Comparison of ENCODE assay signal across 8 cellular contexts in genomic region chr16:30396627-30397026, GRCh38. TPM values are rescaled to one million over a fixed set of nuclear protein-coding genes. Genes with fewer than 3 reads are reported as not detected.
A peak's percentile ranks its signal among the peaks of the same experiment; 100 is the strongest.
DNase-seq lines count a peak whose midpoint lies in the region; ATAC-seq, FAIRE-seq and TF ChIP-seq lines count a peak whose summit lies in the region.
"Not testable (repeated sequence)": the region's sequence is repeated elsewhere in the genome, so short reads cannot be mapped to it uniquely, and the experiment has no call there.
"Had no signal": no experiment of that assay in that cellular context is flagged by ENCODE, and none has a peak within 500 bp of the region (broad histone marks: within the 10 kb centered on the region; RNA-seq: fewer than 3 reads in every experiment).

No MANE protein-coding gene starts in this region.

- not testable (repeated sequence) for H3K9me3 Mint-ChIP-seq in activated CD4-positive, alpha-beta T cell treated with anti-CD3 and anti-CD28 coated beads, Interleukin-2, amount 10 ng/mL, durations not matched to agents 7 days and 5 days; central memory CD8-positive, alpha-beta T cell

- not testable (repeated sequence) for H3K36me3 ChIP-seq in Loucy (ENCODE audit: insufficient read depth, low read length); keratinocyte (ENCODE audit: control insufficient read depth in 2 of 2, extremely low read depth in 1 of 2, insufficient read depth in 2 of 2, low read length in 2 of 2)
- peaks cover 16% of the 10 kb centered on the region for H3K36me3 ChIP-seq in skeletal muscle satellite cell (ENCODE audit: insufficient read depth, low read length)

- H3K4me1 ChIP-seq in Loucy (ENCODE audit: insufficient read depth, low read length, poor library complexity, severe bottlenecking) (peaks cover 55% of the 10 kb centered on the region), keratinocyte (ENCODE audit: control insufficient read depth, extremely low read depth, insufficient read depth, low read length) (peaks cover 12% of the 10 kb centered on the region), skeletal muscle satellite cell (ENCODE audit: control insufficient read depth, insufficient read depth, low read length) (peaks cover 21% of the 10 kb centered on the region)

- not testable (repeated sequence) for H3K9me3 ChIP-seq in Loucy (ENCODE audit: insufficient read depth, low read depth, low read length); keratinocyte (ENCODE audit: control insufficient read depth, low read depth, low read length); skeletal muscle satellite cell (replicated peaks; ENCODE audit: low read length)

- H3K4me3 Mint-ChIP-seq in activated CD4-positive, alpha-beta T cell treated with anti-CD3 and anti-CD28 coated beads, Interleukin-2, amount 10 ng/mL, durations not matched to agents 7 days and 5 days = peak overlapping the region; percentile 95
- peak overlapping the region; percentile 81 for H3K4me3 Mint-ChIP-seq in central memory CD8-positive, alpha-beta T cell

- TF ChIP-seq CTCF in C4-2B (conservative IDR thresholded peaks at IDR 0.05); Loucy (conservative IDR thresholded peaks at IDR 0.05; ENCODE audit: low read length); keratinocyte (optimal IDR thresholded peaks at IDR 0.05 in 1 of 3, IDR thresholded peaks at IDR 0.05 in 1 of 3, conservative IDR thresholded peaks at IDR 0.05 in 1 of 3; ENCODE audit: extremely low read depth in 1 of 3, insufficient read depth in 2 of 3, low read length in 3 of 3): not testable (repeated sequence)

- H3K4me2 ChIP-seq in Loucy (ENCODE audit: low read depth, low read length, poor library complexity, severe bottlenecking) (peak overlapping the region; percentile 100), keratinocyte (ENCODE audit: control insufficient read depth, extremely low read depth, insufficient read depth, low read depth, low read length) (peak overlapping the region; percentile 84), skeletal muscle satellite cell (ENCODE audit: low read length) (peak overlapping the region; percentile 92)

- not testable (repeated sequence) for H3K27me3 Mint-ChIP-seq in activated CD4-positive, alpha-beta T cell treated with anti-CD3 and anti-CD28 coated beads, Interleukin-2, amount 10 ng/mL, durations not matched to agents 7 days and 5 days; central memory CD8-positive, alpha-beta T cell

- not testable (repeated sequence) for ATAC-seq in central memory CD8-positive, alpha-beta T cell (replicated peaks; ENCODE audit: extremely low read depth, poor library complexity, severe bottlenecking)

- CTCF ChIA-PET in activated CD4-positive, alpha-beta T cell treated with anti-CD3 and anti-CD28 coated beads, Interleukin-2, amount 10 ng/mL, durations not matched to agents 7 days and 5 days (lab: Charles Lee) = interaction anchor here (0.6 to 2.6 kb wide), 7 partner anchors 12 to 272 kb away, joined by 3 to 24 read pairs (median 5); partner anchors contain the start of genes MYL11, SEPTIN1, TBC1D10B and ZNF771

- H3K27me3 ChIP-seq in Loucy (ENCODE audit: insufficient read depth, low read length, poor library complexity, severe bottlenecking); keratinocyte (ENCODE audit: control insufficient read depth, extremely low read depth, insufficient read depth, low read length); skeletal muscle satellite cell (ENCODE audit: control insufficient read depth, insufficient read depth, low read length): not testable (repeated sequence)

- H3K9me1 ChIP-seq in keratinocyte (ENCODE audit: control insufficient read depth, extremely low read depth, insufficient read depth, low read length) = not testable (repeated sequence)

- peak overlapping the region; percentile 99 for H3K4me3 ChIP-seq in Loucy (ENCODE audit: low read length, poor library complexity, severe bottlenecking)
- not testable (repeated sequence) for H3K4me3 ChIP-seq in keratinocyte (ENCODE audit: control insufficient read depth in 2 of 3, extremely low read depth in 1 of 3, insufficient read depth in 2 of 3, low read depth in 1 of 3, low read length in 3 of 3); skeletal muscle satellite cell (ENCODE audit: low read length)

- DNase-seq in activated CD4-positive, alpha-beta T cell treated with anti-CD3 and anti-CD28 coated beads, Interleukin-2, amount 10 ng/mL, durations not matched to agents 7 days and 5 days; central memory CD8-positive, alpha-beta T cell (ENCODE audit: low spot score in 2 of 2); keratinocyte (ENCODE audit: low read depth, low spot score): not testable (repeated sequence)

- not testable (repeated sequence) for FAIRE-seq in keratinocyte (lab: Jason Lieb, UNC)

- POLR2A ChIA-PET in activated CD4-positive, alpha-beta T cell treated with anti-CD3 and anti-CD28 coated beads, Interleukin-2, amount 10 ng/mL, durations not matched to agents 7 days and 5 days (lab: Charles Lee) = not testable (repeated sequence)

- H3K9ac ChIP-seq in Loucy (ENCODE audit: low read depth, low read length, poor library complexity, severe bottlenecking) = peak overlapping the region; percentile 85
- H3K9ac ChIP-seq in keratinocyte (ENCODE audit: control insufficient read depth, extremely low read depth, insufficient read depth, low read length); skeletal muscle satellite cell (ENCODE audit: low read depth, low read length): not testable (repeated sequence)

- H3K27ac ChIP-seq in C4-2B = peak overlapping the region; percentile 93
- not testable (repeated sequence) for H3K27ac ChIP-seq in keratinocyte (ENCODE audit: control insufficient read depth, insufficient read depth, low read length)

- H4K20me1 ChIP-seq in Loucy (ENCODE audit: insufficient read depth, low read length, poor library complexity, severe bottlenecking) = peaks cover 17% of the 10 kb centered on the region
- H4K20me1 ChIP-seq in keratinocyte (ENCODE audit: control insufficient read depth, extremely low read depth, insufficient read depth, low read length) = not testable (repeated sequence)

- H3K36me3 Mint-ChIP-seq in activated CD4-positive, alpha-beta T cell treated with anti-CD3 and anti-CD28 coated beads, Interleukin-2, amount 10 ng/mL, durations not matched to agents 7 days and 5 days (ENCODE audit: low read depth) = peaks cover 22% of the 10 kb centered on the region
- peaks cover 10% of the 10 kb centered on the region for H3K36me3 Mint-ChIP-seq in central memory CD8-positive, alpha-beta T cell (ENCODE audit: insufficient read depth)

- H3K4me1 Mint-ChIP-seq in activated CD4-positive, alpha-beta T cell treated with anti-CD3 and anti-CD28 coated beads, Interleukin-2, amount 10 ng/mL, durations not matched to agents 7 days and 5 days = peaks cover 50% of the 10 kb centered on the region
- peaks cover 48% of the 10 kb centered on the region for H3K4me1 Mint-ChIP-seq in central memory CD8-positive, alpha-beta T cell

- dilution Hi-C loops in keratinocyte (cut with MboI; ENCODE audit: extremely low pct_ligation_motif_present, low sequenced_read_pairs) = not testable (repeated sequence)

- H3F3A ChIP-seq in Loucy (ENCODE audit: low read depth) = peaks cover 22% of the 10 kb centered on the region

- peak overlapping the region; percentile 50 for H3K27ac Mint-ChIP-seq in activated CD4-positive, alpha-beta T cell treated with anti-CD3 and anti-CD28 coated beads, Interleukin-2, amount 10 ng/mL, durations not matched to agents 7 days and 5 days
- peak overlapping the region; percentile 25 for H3K27ac Mint-ChIP-seq in central memory CD8-positive, alpha-beta T cell (ENCODE audit: low read depth)

- H2AFZ ChIP-seq in Loucy (ENCODE audit: low read length); keratinocyte (ENCODE audit: control insufficient read depth, low read length): not testable (repeated sequence)

- H3K9me2 ChIP-seq in Loucy (replicated peaks; ENCODE audit: low read depth, low read length) = not testable (repeated sequence)

- H3K79me2 ChIP-seq in Loucy (ENCODE audit: insufficient read depth, low read length) = peaks cover 45% of the 10 kb centered on the region
- not testable (repeated sequence) for H3K79me2 ChIP-seq in keratinocyte (ENCODE audit: control insufficient read depth, insufficient read depth, low read length)

RNA-seq across cellular contexts. Expression of gene ZNF48, which starts 1.4 kb away (rescaled TPM):
- 10 to 100 TPM; 13.7 to 13.9 TPM for total RNA-seq in activated CD4-positive, alpha-beta T cell treated with anti-CD3 and anti-CD28 coated beads, Interleukin-2, amount 10 ng/mL, durations not matched to agents 7 days and 5 days
- 3.7 to 4.3 TPM (median 3.7 TPM) in 3 replicates for polyA plus RNA-seq in keratinocyte
- polyA plus RNA-seq in keratinocyte (2011; ENCODE audit: low read depth) = 6.7 TPM
- 2.3 and 4.2 TPM in 2 replicates for polyA plus RNA-seq in keratinocyte (2011; cell fraction: cytosol; rRNA removed)
- polyA plus RNA-seq in keratinocyte (2011; cell fraction: nucleus; rRNA removed) = 4.0 and 4.5 TPM in 2 replicates
- 3.7 and 4.9 TPM in 2 replicates for polyA plus RNA-seq in keratinocyte (2012; ENCODE audit: low replicate concordance)
- 3.8 to 6.8 TPM (median 4.4 TPM) in 3 replicates for polyA minus RNA-seq in keratinocyte
- 5.0 TPM for polyA minus RNA-seq in keratinocyte (2011; cell fraction: cytosol; rRNA and poly(A)+ RNA removed)
- polyA minus RNA-seq in keratinocyte (2011; cell fraction: nucleus; rRNA and poly(A)+ RNA removed) = 2.9 and 3.1 TPM in 2 replicates
- total RNA-seq in skeletal muscle satellite cell (2012; rRNA removed) = 4.6 and 7.0 TPM in 2 replicates

RNA-seq across cellular contexts. Expression of gene ZNF771, which starts 10.8 kb away (rescaled TPM):
- total RNA-seq in activated CD4-positive, alpha-beta T cell treated with anti-CD3 and anti-CD28 coated beads, Interleukin-2, amount 10 ng/mL, durations not matched to agents 7 days and 5 days = 1 to 10 TPM; 3.4 to 3.7 TPM
- polyA plus RNA-seq in keratinocyte = 2.8 to 4.1 TPM (median 4.0 TPM) in 3 replicates
- polyA plus RNA-seq in keratinocyte (2011; ENCODE audit: low read depth) = 0.59 TPM
- polyA plus RNA-seq in keratinocyte (2011; cell fraction: cytosol; rRNA removed) = 2.9 and 5.2 TPM in 2 replicates
- 2.1 and 4.1 TPM in 2 replicates for polyA plus RNA-seq in keratinocyte (2011; cell fraction: nucleus; rRNA removed)
- polyA plus RNA-seq in keratinocyte (2012; ENCODE audit: low replicate concordance) = 1.7 and 3.3 TPM in 2 replicates
- 1.0 to 4.3 TPM (median 3.9 TPM) in 3 replicates for polyA minus RNA-seq in keratinocyte
- 6.1 TPM for polyA minus RNA-seq in keratinocyte (2011; cell fraction: cytosol; rRNA and poly(A)+ RNA removed)
- polyA minus RNA-seq in keratinocyte (2011; cell fraction: nucleus; rRNA and poly(A)+ RNA removed) = 1.7 and 2.2 TPM in 2 replicates
- 9.4 and 11.8 TPM in 2 replicates for total RNA-seq in skeletal muscle satellite cell (2012; rRNA removed)

RNA-seq across cellular contexts. Expression of gene SEPTIN1, which starts 14.3 kb away (rescaled TPM):
- total RNA-seq in activated CD4-positive, alpha-beta T cell treated with anti-CD3 and anti-CD28 coated beads, Interleukin-2, amount 10 ng/mL, durations not matched to agents 7 days and 5 days = 100 to 1,000 TPM; 383 to 413 TPM
- polyA plus RNA-seq in keratinocyte = 0.04 TPM in 1 of 3 replicates, not detected in the others
- 0.27 TPM for polyA plus RNA-seq in keratinocyte (2011; ENCODE audit: low read depth)
- polyA plus RNA-seq in keratinocyte (2011; cell fraction: cytosol; rRNA removed) = 0.09 TPM in 1 of 2 replicates, not detected in the other
- polyA plus RNA-seq in keratinocyte (2011; cell fraction: nucleus; rRNA removed) = 0.08 TPM in 1 of 2 replicates, not detected in the other
- 0.37 and 0.42 TPM in 2 replicates for polyA plus RNA-seq in keratinocyte (2012; ENCODE audit: low replicate concordance)
- not detected in 3 replicates for polyA minus RNA-seq in keratinocyte
- polyA minus RNA-seq in keratinocyte (2011; cell fraction: cytosol; rRNA and poly(A)+ RNA removed) = not detected
- polyA minus RNA-seq in keratinocyte (2011; cell fraction: nucleus; rRNA and poly(A)+ RNA removed) = not detected in 2 replicates
- not detected in 2 replicates for total RNA-seq in skeletal muscle satellite cell (2012; rRNA removed)

RNA-seq across cellular contexts. Expression of gene MYL11, which starts 22.0 kb away (rescaled TPM):
- not detected for total RNA-seq in activated CD4-positive, alpha-beta T cell treated with anti-CD3 and anti-CD28 coated beads, Interleukin-2, amount 10 ng/mL, durations not matched to agents 7 days and 5 days
- 0.82 TPM in 1 of 3 replicates, not detected in the others for polyA plus RNA-seq in keratinocyte
- not detected for polyA plus RNA-seq in keratinocyte (2011; ENCODE audit: low read depth)
- not detected in 2 replicates for polyA plus RNA-seq in keratinocyte (2011; cell fraction: cytosol; rRNA removed)
- not detected in 2 replicates for polyA plus RNA-seq in keratinocyte (2011; cell fraction: nucleus; rRNA removed)
- polyA plus RNA-seq in keratinocyte (2012; ENCODE audit: low replicate concordance) = 1.5 TPM in 1 of 2 replicates, not detected in the other
- 1.8 TPM in 1 of 3 replicates, not detected in the others for polyA minus RNA-seq in keratinocyte
- not detected for polyA minus RNA-seq in keratinocyte (2011; cell fraction: cytosol; rRNA and poly(A)+ RNA removed)
- polyA minus RNA-seq in keratinocyte (2011; cell fraction: nucleus; rRNA and poly(A)+ RNA removed) = not detected in 2 replicates
- 0.51 and 137 TPM in 2 replicates for total RNA-seq in skeletal muscle satellite cell (2012; rRNA removed)
- total RNA-seq: lung microvascular endothelial cell, Right ventricle myocardium inferior had no signal

RNA-seq across cellular contexts. Expression of gene TBC1D10B, which starts 26.3 kb away (rescaled TPM):
- 10 to 100 TPM; 63.9 to 69.9 TPM for total RNA-seq in activated CD4-positive, alpha-beta T cell treated with anti-CD3 and anti-CD28 coated beads, Interleukin-2, amount 10 ng/mL, durations not matched to agents 7 days and 5 days
- polyA plus RNA-seq in keratinocyte = 8.6 to 20.0 TPM (median 8.9 TPM) in 3 replicates
- 7.0 TPM for polyA plus RNA-seq in keratinocyte (2011; ENCODE audit: low read depth)
- 11.1 and 20.1 TPM in 2 replicates for polyA plus RNA-seq in keratinocyte (2011; cell fraction: cytosol; rRNA removed)
- polyA plus RNA-seq in keratinocyte (2011; cell fraction: nucleus; rRNA removed) = 27.7 and 32.3 TPM in 2 replicates
- polyA plus RNA-seq in keratinocyte (2012; ENCODE audit: low replicate concordance) = 22.4 and 30.2 TPM in 2 replicates
- polyA minus RNA-seq in keratinocyte = 14.2 to 51.2 TPM (median 17.3 TPM) in 3 replicates
- polyA minus RNA-seq in keratinocyte (2011; cell fraction: cytosol; rRNA and poly(A)+ RNA removed) = 35.9 TPM
- polyA minus RNA-seq in keratinocyte (2011; cell fraction: nucleus; rRNA and poly(A)+ RNA removed) = 17.9 and 18.5 TPM in 2 replicates
- total RNA-seq in skeletal muscle satellite cell (2012; rRNA removed) = 37.8 and 50.5 TPM in 2 replicates
